8 cellular contexts compared by ENCODE assay signal in genomic region chr12:116559330-116560080, GRCh38. TPM values are rescaled to one million over a fixed set of nuclear protein-coding genes. Genes with fewer than 3 reads are reported as not detected.
A peak's percentile ranks its signal among the peaks of the same experiment; 100 is the strongest.
DNase-seq lines count a peak whose midpoint lies in the region; ATAC-seq, FAIRE-seq and TF ChIP-seq lines count a peak whose summit lies in the region.

MAP1LC3B2 (plus strand) TSS chr12:116559381; CDS start chr12:116575943, 16,562 bp downstream.

- peaks cover 20% of the 10 kb centered on the region for H3K4me1 Mint-ChIP-seq in astrocyte (ENCODE audit: low read depth, unreplicated experiment)

- H3K36me3 Mint-ChIP-seq in astrocyte (ENCODE audit: low read depth, unreplicated experiment), result no peaks in the 10 kb centered on the region

- H3K36me3 ChIP-seq in astrocyte (ENCODE audit: insufficient read depth, low read length), result no peaks in the 10 kb centered on the region

- TF ChIP-seq CTCF in AG09319 (IDR thresholded peaks at IDR 0.05; ENCODE audit: low read depth, low read length) (no peak), astrocyte (IDR thresholded peaks at IDR 0.05; ENCODE audit: insufficient read depth, low read depth, low read length) (no peak)

- H3K4me2 ChIP-seq in astrocyte (ENCODE audit: low read length), result peak within 1 kb of the TSS; percentile 69

- no peaks in the 10 kb centered on the region for H4K20me1 ChIP-seq in astrocyte (ENCODE audit: insufficient read depth, low read length)

- H3K4me3 ChIP-seq in astrocyte (ENCODE audit: insufficient read depth, low read depth, low read length), result no peak within 1 kb of the TSS

- peaks cover 3% of the 10 kb centered on the region for H3K9me3 Mint-ChIP-seq in astrocyte (ENCODE audit: unreplicated experiment)

- peak; percentile 43 for DNase-seq in AG09319 (ENCODE audit: extremely low read depth, low read depth)
- peak; percentile 35 to 99 (median 61) for DNase-seq in T-helper 2 cell
- DNase-seq in astrocyte (ENCODE audit: low read depth), result peak; percentile 73
- DNase-seq in inferior parietal cortex (ENCODE audit: extremely low spot score), result peak; percentile 69
- peak; percentile 57 to 63 (median 59) for DNase-seq in stimulated activated CD4-positive, alpha-beta T cell treated with anti-CD3 and anti-CD28 coated beads, Interleukin-12 subunit alpha, Interleukin-12 subunit beta, amount 100 ng/mL, for 48 hours (ENCODE audit: low read depth in 2 of 3, low spot score in 1 of 3)
- no peak for DNase-seq in DMS53 (lab: John Stamatoyannopoulos, UW)

- H3K79me2 ChIP-seq in astrocyte (ENCODE audit: insufficient read depth, low read length), result no peaks in the 10 kb centered on the region

- H3K4me3 Mint-ChIP-seq in astrocyte (ENCODE audit: unreplicated experiment), result peak within 1 kb of the TSS; percentile 2

- no peaks in the 10 kb centered on the region for H3K9me3 ChIP-seq in astrocyte (ENCODE audit: insufficient read depth, low read depth, low read length)

- peaks cover 19% of the 10 kb centered on the region for H3K4me1 ChIP-seq in astrocyte (ENCODE audit: insufficient read depth, low read length)

- no peak for FAIRE-seq in astrocyte (lab: Jason Lieb, UNC)

- ATAC-seq in GM19328 (IDR thresholded peaks at IDR 0.05; ENCODE audit: unreplicated experiment), result peak; percentile 72
- peak; percentile 65 for ATAC-seq in HG03457 (IDR thresholded peaks at IDR 0.05; ENCODE audit: unreplicated experiment)

- H3K27me3 Mint-ChIP-seq in astrocyte (ENCODE audit: low read depth, unreplicated experiment), result peaks cover 8% of the 10 kb centered on the region

- H3K9ac ChIP-seq in astrocyte (ENCODE audit: low read length), result peak within 1 kb of the TSS; percentile 36

- peak within 1 kb of the TSS; percentile 75 for H2AFZ ChIP-seq in astrocyte (ENCODE audit: low read depth, low read length)

- peak within 1 kb of the TSS; percentile 36 for H3K27ac ChIP-seq in astrocyte (ENCODE audit: low read depth, low read length)

- peak within 1 kb of the TSS; percentile 99 for H3K27ac Mint-ChIP-seq in astrocyte (ENCODE audit: unreplicated experiment)

- no peaks in the 10 kb centered on the region for H3K27me3 ChIP-seq in astrocyte (ENCODE audit: insufficient read depth, low read length)

RNA-seq across cellular contexts. Expression of gene MAP1LC3B2, which starts in this region (rescaled TPM):
- 5.2 and 5.8 TPM in 2 replicates for total RNA-seq in astrocyte
